5 cellular contexts compared by ENCODE assay signal in the genomic region with DNA sequence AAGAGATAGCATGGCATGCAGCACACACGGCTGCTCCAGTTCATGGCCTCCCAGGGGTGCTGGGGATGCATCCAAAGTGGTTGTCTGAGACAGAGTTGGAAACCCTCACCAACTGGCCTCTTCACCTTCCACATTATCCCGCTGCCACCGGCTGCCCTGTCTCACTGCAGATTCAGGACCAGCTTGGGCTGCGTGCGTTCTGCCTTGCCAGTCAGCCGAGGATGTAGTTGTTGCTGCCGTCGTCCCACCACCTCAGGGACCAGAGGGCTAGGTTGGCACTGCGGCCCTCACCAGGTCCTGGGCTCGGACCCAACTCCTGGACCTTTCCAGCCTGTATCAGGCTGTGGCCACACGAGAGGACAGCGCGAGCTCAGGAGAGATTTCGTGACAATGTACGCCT. TPM values are rescaled to one million over a fixed set of nuclear protein-coding genes. Genes with fewer than 3 reads are reported as not detected.
A peak's percentile ranks its signal among the peaks of the same experiment; 100 is the strongest.
DNase-seq lines count a peak whose midpoint lies in the region; ATAC-seq and TF ChIP-seq lines count a peak whose summit lies in the region.
"Had no signal": no experiment of that assay in that cellular context is flagged by ENCODE, and none has a peak within 500 bp of the region (broad histone marks: within the 10 kb centered on the region; RNA-seq: fewer than 3 reads in every experiment).

No MANE protein-coding gene starts in this region.

- intact Hi-C loops in Panc1 (cut with micrococcal nuclease; ENCODE audit: unreplicated experiment), result no loop called here

- H3K9me3 ChIP-seq in Panc1 (ENCODE audit: control insufficient read depth, insufficient read depth, low read depth, low read length), result no peaks in the 10 kb centered on the region

- DNase-seq in Panc1 (ENCODE audit: low read depth, low spot score) (no peak), T-helper 1 cell (no peak)
- DNase-seq: posterior cingulate gyrus had no signal

- peak overlapping the region; percentile 99 for H3K27ac ChIP-seq in Panc1 (ENCODE audit: low read length)

- CTCF ChIA-PET in Panc1 (lab: Charles Lee), result interaction anchor here (0.6 kb wide), 1 partner anchor 1331 kb away, joined by 4 read pairs; no protein-coding TSS in a partner anchor

- no peaks in the 10 kb centered on the region for H3K27me3 ChIP-seq in Panc1 (ENCODE audit: control insufficient read depth, insufficient read depth, low read length)

- H3K4me1 ChIP-seq in Panc1 (ENCODE audit: control insufficient read depth, insufficient read depth, low read length), result peaks cover 82% of the 10 kb centered on the region

- POLR2A ChIA-PET in Panc1 (lab: Charles Lee), result no interaction called here

- TF ChIP-seq CTCF in Panc1 (IDR thresholded peaks at IDR 0.05), result no peak

- H3K4me3 ChIP-seq in Panc1 (ENCODE audit: low read depth in 2 of 2, low read length in 2 of 2), result no peak overlapping the region

- peaks cover 21% of the 10 kb centered on the region for H3K36me3 ChIP-seq in Panc1 (ENCODE audit: control insufficient read depth, insufficient read depth, low read length)

- BruUV-seq in Panc1 (replicated peaks; lab: Mats Ljungman, UMichigan), result TSS peak; percentile 76

- in situ Hi-C loops in Panc1 (cut with HindIII; ENCODE audit: low pct_unique_long_range_greater_than_20kb, low sequenced_read_pairs), result no loop called here

- peak; percentile 2; the same call in 1 of the 2 replicates for ATAC-seq in Panc1

RNA-seq across cellular contexts. Expression of gene CIB1, which starts 4.8 kb away (rescaled TPM):
- 193 TPM for total RNA-seq in Panc1 (2021; ENCODE audit: unreplicated experiment)
- 352 TPM for polyA plus RNA-seq in Panc1 (2012; ENCODE audit: insufficient read length)

RNA-seq across cellular contexts. Expression of gene GDPGP1, which starts 5.0 kb away (rescaled TPM):
- 22.8 TPM for total RNA-seq in Panc1 (2021; ENCODE audit: unreplicated experiment)
- polyA plus RNA-seq in Panc1 (2012; ENCODE audit: insufficient read length), result 11.7 TPM

RNA-seq across cellular contexts. Expression of gene TTLL13, which starts 20.4 kb away (rescaled TPM):
- total RNA-seq in Panc1 (2021; ENCODE audit: unreplicated experiment), result 0.39 TPM
- 0.17 TPM for polyA plus RNA-seq in Panc1 (2012; ENCODE audit: insufficient read length)
- total RNA-seq: HT1080, urinary bladder had no signal

RNA-seq across cellular contexts. Expression of gene SEMA4B, which starts 27.8 kb away (rescaled TPM):
- 600 TPM for total RNA-seq in Panc1 (2021; ENCODE audit: unreplicated experiment)
- 1,018 TPM for polyA plus RNA-seq in Panc1 (2012; ENCODE audit: insufficient read length)

RNA-seq across cellular contexts. Expression of gene NGRN, which starts 36.5 kb away (rescaled TPM):
- total RNA-seq in Panc1 (2021; ENCODE audit: unreplicated experiment), result 137 TPM
- 85.4 TPM for polyA plus RNA-seq in Panc1 (2012; ENCODE audit: insufficient read length)
